8 cellular contexts compared by ENCODE assay signal in the genomic region with DNA sequence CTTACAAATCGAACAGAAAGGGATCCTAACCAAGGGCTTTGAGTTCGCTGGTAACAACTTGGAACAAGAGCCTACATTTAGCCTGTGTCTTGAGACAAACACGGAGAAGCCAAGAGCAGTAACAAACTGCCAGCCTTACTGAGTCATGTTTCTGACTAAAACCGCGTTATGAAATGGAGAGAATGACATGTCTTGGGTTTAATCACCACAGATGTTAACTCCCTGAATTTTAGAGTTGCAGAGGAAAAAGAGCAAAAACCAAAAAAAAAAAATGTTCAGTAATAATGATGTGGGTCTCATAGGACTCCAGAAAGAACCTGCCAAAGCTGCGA. TPM values are rescaled to one million over a fixed set of nuclear protein-coding genes. Genes with fewer than 3 reads are reported as not detected.
DNase-seq lines count a peak whose midpoint lies in the region; ATAC-seq and TF ChIP-seq lines count a peak whose summit lies in the region.

No MANE protein-coding gene starts in this region.

- WGBS in adipose tissue, 3 donors = 9 to 21% (median 14%) methylated on average over 6 of the region's 6 CpGs
- 2 to 13% methylated on average over 6 of the region's 6 CpGs for WGBS in sigmoid colon, 2 donors

- intact Hi-C loops in sigmoid colon (cut with DNase I) = loop anchor here (5.0 kb wide), 1 partner anchor 431 kb away; a partner anchor contains a TSS

- H3K27ac ChIP-seq in adipose tissue (ENCODE audit: low read depth, low read length) (peak overlapping the region; percentile 96), right atrium auricular region (peak overlapping the region; percentile 92 to 99), sigmoid colon (peak overlapping the region; percentile 94 to 100 (median 100))

- TF ChIP-seq POLR2A in sigmoid colon (IDR thresholded peaks at IDR 0.05) = no peak

- H3K27me3 ChIP-seq in right atrium auricular region (no peaks in the 10 kb centered on the region), sigmoid colon (no peaks in the 10 kb centered on the region)

- H3K4me1 ChIP-seq in right atrium auricular region (peaks cover 0 to 24% of the 10 kb centered on the region in 2 donors), sigmoid colon (peaks cover 0 to 33% (median 31%) of the 10 kb centered on the region in 4 donors)

- no peak for TF ChIP-seq EP300 in sigmoid colon (IDR thresholded peaks at IDR 0.05)

- DNase-seq in NCI-H1436 (lab: John Stamatoyannopoulos, UW) = peak; percentile 4
- no peak for DNase-seq in NCI-H1436 treated with DMSO at 0.1 percent for 48 hours (lab: John Stamatoyannopoulos, UW)
- peak; percentile 76 for DNase-seq in NCI-H226
- no peak for DNase-seq in right atrium auricular region (ENCODE audit: low spot score)
- peak; percentile 62 for DNase-seq in sigmoid colon
- DNase-seq in GM13976 (ENCODE audit: low spot score) = no peak

- H3K9me3 ChIP-seq in right atrium auricular region = no peaks in the 10 kb centered on the region
- no peaks in the 10 kb centered on the region for H3K9me3 ChIP-seq in sigmoid colon

- ATAC-seq in HG02642 (IDR thresholded peaks at IDR 0.05; ENCODE audit: poor library complexity, unreplicated experiment) = peak; percentile 22

- TF ChIP-seq CTCF in right atrium auricular region (IDR thresholded peaks at IDR 0.05) (no peak), sigmoid colon (IDR thresholded peaks at IDR 0.05) (no peak), GM13976 (IDR thresholded peaks at IDR 0.05; ENCODE audit: borderline replicate concordance, control extremely low read depth, extremely low read depth, insufficient read depth, missing control alignments) (no peak)

- in situ Hi-C loops in GM13976 (cut with MboI; ENCODE audit: low sequenced_read_pairs, unreplicated experiment) = no loop called here

- H3K4me3 ChIP-seq in right atrium auricular region (peak overlapping the region; percentile 62 to 95), sigmoid colon (peak overlapping the region; percentile 76 to 99 (median 94))

- H3K36me3 ChIP-seq in right atrium auricular region (no peaks in the 10 kb centered on the region), sigmoid colon (no peaks in the 10 kb centered on the region)

RNA-seq across cellular contexts. Expression of a gene that starts 1.0 kb away (rescaled TPM):
- polyA plus RNA-seq in adipose tissue = 10 to 100 TPM in 1 of 3 donors, 1 to 10 TPM in 2; 2.6 to 21.7 (median 9.6) TPM
- total RNA-seq in right atrium auricular region = 10 to 100 TPM; 15.4 to 19.0 TPM
- total RNA-seq in sigmoid colon = 10 to 100 TPM; 33.3 to 41.7 (median 36.4) TPM
- polyA plus RNA-seq in sigmoid colon = 10 to 100 TPM in 1 of 3 donors, 1 to 10 TPM in 2; 6.0 to 21.7 (median 9.3) TPM

RNA-seq across cellular contexts. Expression of a gene that starts 59.0 kb away (rescaled TPM):
- polyA plus RNA-seq in adipose tissue = 10 to 100 TPM in 2 of 3 donors, 1 to 10 TPM in 1; 6.1 to 21.6 (median 12.9) TPM
- 10 to 100 TPM; 12.1 to 19.4 TPM for total RNA-seq in right atrium auricular region
- 10 to 100 TPM in 3 of 4 donors, 1 to 10 TPM in 1; 9.1 to 31.4 (median 23.3) TPM for total RNA-seq in sigmoid colon
- 10 to 100 TPM; 21.7 to 37.5 (median 34.8) TPM for polyA plus RNA-seq in sigmoid colon

Comparison
In these comparisons a context has a peak if more than half of its experiments do, and no peak if none do; other contexts are left out.
1. DNase-seq: peak in NCI-H1436 (single experiment), NCI-H226 (single experiment) and sigmoid colon (single experiment); none in NCI-H1436 treated with DMSO at 0.1 percent for 48 hours (single experiment), right atrium auricular region (single experiment) and GM13976 (single experiment).
2. Peak in every context shown above with its lines, with median percentiles within 50 percentile points of each other: H3K27ac ChIP-seq.